In genomic region chr2:109248590-109248989, GRCh38 we compare ENCODE assay signal across 23 cellular contexts.
"Had no signal": no experiment of that assay in that cellular context is flagged by ENCODE, and none has a peak within 500 bp of the region (broad histone marks: within the 10 kb centered on the region; RNA-seq: fewer than 3 reads in every experiment).

No MANE protein-coding gene starts in this region.

- DNase-seq: effector memory CD8-positive, alpha-beta T cell; erythroblast; esophagus squamous epithelium; foreskin melanocyte; mucosa of descending colon; naive B cell; stimulated activated CD4-positive, alpha-beta T cell treated with anti-CD3 and anti-CD28 coated beads, Interleukin-2, amount 100 ng/mL, for 24 hours; stimulated activated CD4-positive, alpha-beta T cell treated with anti-CD3 and anti-CD28 coated beads, Interleukin-4, amount 100 ng/mL, for 24 hours; stimulated activated naive CD4-positive, alpha-beta T cell treated with Interleukin-2 at 50 U/mL for 16 hours; upper lobe of right lung had no signal

- H3K36me3 ChIP-seq: esophagus squamous epithelium, prostate gland, right atrium auricular region, thoracic aorta, tibial nerve, upper lobe of right lung, uterus had no signal

- H3K4me3 Mint-ChIP-seq: effector memory CD8-positive, alpha-beta T cell; memory B cell; mesothelial cell of epicardium; natural killer cell treated with Interleukin-12 subunit alpha and Interleukin-12 subunit beta and Interleukin-15 and Interleukin-18, amount 100 ng/mL, for 72 hours; neural crest cell; stimulated activated effector memory CD8-positive, alpha-beta T cell treated with anti-CD3 and anti-CD28 coated beads, Interleukin-12 subunit alpha, Interleukin-12 subunit beta, amount 100 ng/mL, for 72 hours had no signal

- ATAC-seq: effector memory CD8-positive, alpha-beta T cell; natural killer cell treated with Interleukin-12 subunit alpha and Interleukin-12 subunit beta and Interleukin-15 and Interleukin-18, amount 100 ng/mL, for 72 hours; stimulated activated effector memory CD8-positive, alpha-beta T cell treated with anti-CD3 and anti-CD28 coated beads, Interleukin-12 subunit alpha, Interleukin-12 subunit beta, amount 100 ng/mL, for 72 hours; upper lobe of right lung had no signal

- H3K4me3 ChIP-seq: coronary artery, esophagus squamous epithelium, lung, mucosa of descending colon, prostate gland, right atrium auricular region, smooth muscle cell, thoracic aorta, tibial nerve, upper lobe of right lung, uterus had no signal

- H3K27ac ChIP-seq: coronary artery, prostate gland, tibial nerve, upper lobe of right lung, uterus had no signal

- H3K27me3 ChIP-seq: esophagus squamous epithelium, right atrium auricular region, tibial nerve, upper lobe of right lung, uterus had no signal

- H3K36me3 Mint-ChIP-seq: memory B cell; mesothelial cell of epicardium; naive B cell; natural killer cell treated with Interleukin-12 subunit alpha and Interleukin-12 subunit beta and Interleukin-15 and Interleukin-18, amount 100 ng/mL, for 72 hours; stimulated activated effector memory CD8-positive, alpha-beta T cell treated with anti-CD3 and anti-CD28 coated beads, Interleukin-12 subunit alpha, Interleukin-12 subunit beta, amount 100 ng/mL, for 72 hours had no signal

- H3K4me1 Mint-ChIP-seq: neural crest cell had no signal

- H3K27me3 Mint-ChIP-seq: memory B cell, naive B cell had no signal

- H3K27ac Mint-ChIP-seq: effector memory CD8-positive, alpha-beta T cell; memory B cell; mesothelial cell of epicardium; natural killer cell treated with Interleukin-12 subunit alpha and Interleukin-12 subunit beta and Interleukin-15 and Interleukin-18, amount 100 ng/mL, for 72 hours; stimulated activated effector memory CD8-positive, alpha-beta T cell treated with anti-CD3 and anti-CD28 coated beads, Interleukin-12 subunit alpha, Interleukin-12 subunit beta, amount 100 ng/mL, for 72 hours had no signal

- H3K4me1 ChIP-seq: prostate gland had no signal

- H3K9me3 ChIP-seq: esophagus squamous epithelium, mucosa of descending colon, prostate gland, right atrium auricular region, thoracic aorta, tibial nerve, upper lobe of right lung, uterus had no signal

- H3K9me3 Mint-ChIP-seq: effector memory CD8-positive, alpha-beta T cell; memory B cell; mesothelial cell of epicardium; naive B cell; natural killer cell treated with Interleukin-12 subunit alpha and Interleukin-12 subunit beta and Interleukin-15 and Interleukin-18, amount 100 ng/mL, for 72 hours; neural crest cell; stimulated activated effector memory CD8-positive, alpha-beta T cell treated with anti-CD3 and anti-CD28 coated beads, Interleukin-12 subunit alpha, Interleukin-12 subunit beta, amount 100 ng/mL, for 72 hours had no signal
